In the genomic region with DNA sequence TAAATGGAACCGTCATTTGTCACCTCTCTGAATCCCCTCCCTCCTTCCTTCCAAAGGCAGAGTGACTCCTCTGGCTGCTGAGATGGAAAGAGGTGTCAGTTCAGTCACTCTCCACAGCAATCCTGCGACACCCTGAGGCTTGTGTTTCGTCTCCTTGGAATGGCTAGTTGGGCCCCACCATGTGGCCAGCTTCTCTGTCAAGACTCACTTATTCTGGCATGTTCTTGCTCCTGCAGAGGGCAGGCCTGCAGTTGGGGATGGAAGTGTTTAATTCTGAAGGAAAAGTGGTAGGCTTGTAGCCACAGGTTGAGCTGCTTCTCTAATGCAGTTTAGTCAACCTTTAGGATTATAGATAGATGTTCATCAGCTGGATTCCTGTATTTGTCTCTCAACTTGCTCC, we compare ENCODE assay signal across 13 cellular contexts.
DNase-seq lines count a peak whose midpoint lies in the region; ATAC-seq, FAIRE-seq and TF ChIP-seq lines count a peak whose summit lies in the region.
"Had no signal": no experiment of that assay in that cellular context is flagged by ENCODE, and none has a peak within 500 bp of the region (broad histone marks: within the 10 kb centered on the region; RNA-seq: fewer than 3 reads in every experiment).

No MANE protein-coding gene starts in this region.

- no peak overlapping the region for H3K27ac ChIP-seq in kidney (ENCODE audit: low read depth in 2 of 2, low read length in 2 of 2)
- H3K27ac ChIP-seq: ascending aorta, parathyroid adenoma had no signal

- DNase-seq in A172 (ENCODE audit: low spot score): peak; percentile 2
- DNase-seq in HK-2 (ENCODE audit: unreplicated experiment): peak; percentile 8
- peak; percentile 14 for DNase-seq in choroid plexus epithelial cell (ENCODE audit: low read depth)
- peak; percentile 47 for DNase-seq in kidney
- no peak for DNase-seq in SKM-1 treated with dmso at 0.1 percent for 144 hours (lab: John Stamatoyannopoulos, UW; ENCODE audit: unreplicated experiment)
- DNase-seq: activated CD4-positive, alpha-beta memory T cell treated with anti-CD3 and anti-CD28 coated beads, Interleukin-2, amount 10 ng/mL, durations not matched to agents 7 days and 5 days; BE2C; NCI-H1694 had no signal

- FAIRE-seq in kidney (lab: Jason Lieb, UNC): no peak

- H3K9ac ChIP-seq in kidney (ENCODE audit: low read length in 2 of 2): no peak overlapping the region
- H3K9ac ChIP-seq: parathyroid adenoma had no signal

- TF ChIP-seq CTCF in choroid plexus epithelial cell (conservative IDR thresholded peaks at IDR 0.05; ENCODE audit: low read depth, low read length): peak; percentile 31
- peak; percentile 3 for TF ChIP-seq CTCF in kidney (IDR thresholded peaks at IDR 0.05; ENCODE audit: borderline replicate concordance, extremely low read depth, insufficient read depth)

- H3K36me3 ChIP-seq in kidney (ENCODE audit: control insufficient read depth in 1 of 2, insufficient read depth in 2 of 2, low read length in 2 of 2): no peaks in the 10 kb centered on the region
- H3K36me3 ChIP-seq: ascending aorta, BE2C had no signal

- H3K4me3 ChIP-seq in choroid plexus epithelial cell (ENCODE audit: low read depth, low read length) (no peak overlapping the region), kidney (ENCODE audit: low read length in 2 of 2) (no peak overlapping the region)
- H3K4me3 ChIP-seq: ascending aorta had no signal

- no peaks in the 10 kb centered on the region for H3K9me3 ChIP-seq in kidney (ENCODE audit: control insufficient read depth in 1 of 2, low read length in 2 of 2)
- H3K9me3 ChIP-seq: ascending aorta, BE2C had no signal

- intact Hi-C loops in kidney (cut with DNase I): no loop called here

- H3K4me1 ChIP-seq in kidney (ENCODE audit: control insufficient read depth in 1 of 2, insufficient read depth in 1 of 2, low read depth in 1 of 2, low read length in 2 of 2): no peaks in the 10 kb centered on the region
- H3K4me1 ChIP-seq: ascending aorta, BE2C, parathyroid adenoma had no signal

- ATAC-seq in HG03139 (IDR thresholded peaks at IDR 0.05; ENCODE audit: unreplicated experiment) (no peak), HG02571 (IDR thresholded peaks at IDR 0.05; ENCODE audit: unreplicated experiment) (no peak), GM18502 (IDR thresholded peaks at IDR 0.05; ENCODE audit: poor library complexity, unreplicated experiment) (no peak)
